ENCODE assay signal across 8 cellular contexts in the genomic region with DNA sequence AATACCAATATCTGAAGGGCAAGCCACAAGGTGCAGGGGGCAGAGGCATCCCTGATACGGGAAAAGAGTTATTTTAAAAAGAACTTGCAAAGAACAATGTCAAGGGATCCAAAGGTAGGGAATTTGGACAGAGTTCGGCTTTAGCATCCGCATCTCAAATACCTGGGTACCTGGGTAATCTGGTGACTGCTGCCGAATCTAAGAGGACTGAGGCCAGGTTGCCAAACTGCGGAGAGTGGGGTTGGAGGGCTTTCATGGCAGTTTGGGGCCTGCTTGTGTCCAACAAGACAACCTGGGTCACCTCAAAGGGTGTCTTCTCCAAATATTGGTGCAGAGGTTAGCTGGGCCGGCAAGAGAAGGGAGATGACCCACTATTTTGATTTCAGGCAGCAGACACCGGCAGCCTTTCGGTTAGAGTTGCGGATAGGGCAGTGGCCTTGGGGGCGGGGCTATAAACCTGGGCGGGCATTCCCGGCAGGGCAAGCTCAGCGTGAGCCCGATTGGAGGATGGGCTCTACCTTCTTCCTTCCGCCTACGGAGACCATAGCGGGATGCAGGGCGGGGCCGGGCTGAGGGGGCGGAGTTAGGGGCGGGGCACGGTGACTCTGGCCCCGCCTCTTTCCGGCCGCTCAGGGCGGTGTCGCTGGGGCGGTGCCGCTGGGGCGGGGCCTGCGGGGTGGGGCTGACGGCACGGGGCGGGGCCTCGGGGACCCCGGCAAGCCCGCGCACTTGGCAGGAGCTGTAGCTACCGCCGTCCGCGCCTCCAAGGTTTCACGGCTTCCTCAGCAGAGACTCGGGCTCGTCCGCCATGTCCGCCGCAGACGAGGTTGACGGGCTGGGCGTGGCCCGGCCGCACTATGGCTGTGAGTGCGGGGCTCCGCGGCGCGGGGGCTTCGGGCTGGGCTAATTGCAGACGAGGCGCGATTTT. TPM values are rescaled to one million over a fixed set of nuclear protein-coding genes. Genes with fewer than 3 reads are reported as not detected.
A peak's percentile ranks its signal among the peaks of the same experiment; 100 is the strongest.
DNase-seq lines count a peak whose midpoint lies in the region; ATAC-seq and TF ChIP-seq lines count a peak whose summit lies in the region.

A gene with protein sequence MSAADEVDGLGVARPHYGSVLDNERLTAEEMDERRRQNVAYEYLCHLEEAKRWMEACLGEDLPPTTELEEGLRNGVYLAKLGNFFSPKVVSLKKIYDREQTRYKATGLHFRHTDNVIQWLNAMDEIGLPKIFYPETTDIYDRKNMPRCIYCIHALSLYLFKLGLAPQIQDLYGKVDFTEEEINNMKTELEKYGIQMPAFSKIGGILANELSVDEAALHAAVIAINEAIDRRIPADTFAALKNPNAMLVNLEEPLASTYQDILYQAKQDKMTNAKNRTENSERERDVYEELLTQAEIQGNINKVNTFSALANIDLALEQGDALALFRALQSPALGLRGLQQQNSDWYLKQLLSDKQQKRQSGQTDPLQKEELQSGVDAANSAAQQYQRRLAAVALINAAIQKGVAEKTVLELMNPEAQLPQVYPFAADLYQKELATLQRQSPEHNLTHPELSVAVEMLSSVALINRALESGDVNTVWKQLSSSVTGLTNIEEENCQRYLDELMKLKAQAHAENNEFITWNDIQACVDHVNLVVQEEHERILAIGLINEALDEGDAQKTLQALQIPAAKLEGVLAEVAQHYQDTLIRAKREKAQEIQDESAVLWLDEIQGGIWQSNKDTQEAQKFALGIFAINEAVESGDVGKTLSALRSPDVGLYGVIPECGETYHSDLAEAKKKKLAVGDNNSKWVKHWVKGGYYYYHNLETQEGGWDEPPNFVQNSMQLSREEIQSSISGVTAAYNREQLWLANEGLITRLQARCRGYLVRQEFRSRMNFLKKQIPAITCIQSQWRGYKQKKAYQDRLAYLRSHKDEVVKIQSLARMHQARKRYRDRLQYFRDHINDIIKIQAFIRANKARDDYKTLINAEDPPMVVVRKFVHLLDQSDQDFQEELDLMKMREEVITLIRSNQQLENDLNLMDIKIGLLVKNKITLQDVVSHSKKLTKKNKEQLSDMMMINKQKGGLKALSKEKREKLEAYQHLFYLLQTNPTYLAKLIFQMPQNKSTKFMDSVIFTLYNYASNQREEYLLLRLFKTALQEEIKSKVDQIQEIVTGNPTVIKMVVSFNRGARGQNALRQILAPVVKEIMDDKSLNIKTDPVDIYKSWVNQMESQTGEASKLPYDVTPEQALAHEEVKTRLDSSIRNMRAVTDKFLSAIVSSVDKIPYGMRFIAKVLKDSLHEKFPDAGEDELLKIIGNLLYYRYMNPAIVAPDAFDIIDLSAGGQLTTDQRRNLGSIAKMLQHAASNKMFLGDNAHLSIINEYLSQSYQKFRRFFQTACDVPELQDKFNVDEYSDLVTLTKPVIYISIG (N-terminal part only) (plus strand): TSS at position 709 of the 928 bp plus-strand sequence. CDS start 100 bp downstream, at position 809.

- DNase-seq in AG04449 (ENCODE audit: low read depth, low spot score) (peak; percentile 65), NCI-H2227 treated with DMSO at 0.1 percent for 48 hours (lab: John Stamatoyannopoulos, UW) (peak; percentile 88), WTC11 (ENCODE audit: low spot score) (peak; percentile 99), cardiac fibroblast (ENCODE audit: low read depth in 2 of 2) (peak; percentile 97 to 98), inferior parietal cortex (ENCODE audit: extremely low spot score) (peak; percentile 90)
- DNase-seq in stimulated activated CD4-positive, alpha-beta T cell treated with anti-CD3 and anti-CD28 coated beads, Interleukin-12 subunit alpha, Interleukin-12 subunit beta, amount 100 ng/mL, for 24 hours (ENCODE audit: low read depth in 2 of 2): peak; percentile 94 to 98

- TF ChIP-seq CTCF in AG04449 (IDR thresholded peaks at IDR 0.05; ENCODE audit: insufficient read depth, low read length, missing control alignments) (no peak), WTC11 (IDR thresholded peaks at IDR 0.05) (no peak), cardiac fibroblast (IDR thresholded peaks at IDR 0.05; ENCODE audit: low read depth, low read length) (no peak)

- POLR2A ChIA-PET in AG04449 (lab: Yijun Ruan, JAX): interaction anchor here (0.6 to 1.8 kb wide), 9 partner anchors 13 to 142 kb away, joined by 3 to 13 read pairs (median 4); no protein-coding TSS in a partner anchor
- POLR2A ChIA-PET in WTC11 (lab: Charles Lee): interaction anchor here (0.6 to 1.6 kb wide), 12 partner anchors 13 to 516 kb away, joined by 3 to 11 read pairs (median 4); a partner anchor contains a TSS

- H3K4me3 Mint-ChIP-seq in WTC11: peak within 1 kb of the TSS; percentile 83

- peaks cover 39% of the 10 kb centered on the region for H3K4me1 Mint-ChIP-seq in WTC11

- CTCF ChIA-PET in AG04449 (lab: Yijun Ruan, JAX) (interaction anchor here (1.2 to 1.9 kb wide), 5 partner anchors 12 to 94 kb away, joined by 4 to 11 read pairs (median 7); a partner anchor contains a TSS), WTC11 (lab: Charles Lee) (interaction anchor here (0.5 to 2.7 kb wide), 18 partner anchors 12 to 1020 kb away, joined by 3 to 27 read pairs (median 4); no protein-coding TSS in a partner anchor)

- peak within 1 kb of the TSS; percentile 89 for H3K27ac Mint-ChIP-seq in WTC11

- ATAC-seq in GM18907 (IDR thresholded peaks at IDR 0.05; ENCODE audit: unreplicated experiment): peak; percentile 93
- ATAC-seq in HG03159 (IDR thresholded peaks at IDR 0.05; ENCODE audit: unreplicated experiment): peak; percentile 95
- peak; percentile 94 for ATAC-seq in WTC11

- no peaks in the 10 kb centered on the region; the same call in 1 of the 2 replicates for H3K9me3 Mint-ChIP-seq in WTC11

- no peaks in the 10 kb centered on the region for H3K27me3 Mint-ChIP-seq in WTC11 (ENCODE audit: low read depth)

- H3K4me3 ChIP-seq in AG04449 (ENCODE audit: low read depth, low read length): peak within 1 kb of the TSS; percentile 86
- H3K4me3 ChIP-seq in cardiac fibroblast (replicated peaks in 1 of 2; ENCODE audit: low read depth in 2 of 2, low read length in 2 of 2): peak within 1 kb of the TSS; percentile 82 to 93

- H3K36me3 Mint-ChIP-seq in WTC11: 0 out of 2 replicates have a peak, but pooled peaks cover 2% of the 10 kb centered on the region

TF ChIP-seq in WTC11, 78 proteins besides CTCF, POLR2A, EP300 and RAD21 (continues in another document):
- TF ChIP-seq ZNF232 (CRISPR knock-in tag; IDR thresholded peaks at IDR 0.05): peak; percentile 67; the same call in 1 of the 2 replicates
- TF ChIP-seq, protein P1, sequence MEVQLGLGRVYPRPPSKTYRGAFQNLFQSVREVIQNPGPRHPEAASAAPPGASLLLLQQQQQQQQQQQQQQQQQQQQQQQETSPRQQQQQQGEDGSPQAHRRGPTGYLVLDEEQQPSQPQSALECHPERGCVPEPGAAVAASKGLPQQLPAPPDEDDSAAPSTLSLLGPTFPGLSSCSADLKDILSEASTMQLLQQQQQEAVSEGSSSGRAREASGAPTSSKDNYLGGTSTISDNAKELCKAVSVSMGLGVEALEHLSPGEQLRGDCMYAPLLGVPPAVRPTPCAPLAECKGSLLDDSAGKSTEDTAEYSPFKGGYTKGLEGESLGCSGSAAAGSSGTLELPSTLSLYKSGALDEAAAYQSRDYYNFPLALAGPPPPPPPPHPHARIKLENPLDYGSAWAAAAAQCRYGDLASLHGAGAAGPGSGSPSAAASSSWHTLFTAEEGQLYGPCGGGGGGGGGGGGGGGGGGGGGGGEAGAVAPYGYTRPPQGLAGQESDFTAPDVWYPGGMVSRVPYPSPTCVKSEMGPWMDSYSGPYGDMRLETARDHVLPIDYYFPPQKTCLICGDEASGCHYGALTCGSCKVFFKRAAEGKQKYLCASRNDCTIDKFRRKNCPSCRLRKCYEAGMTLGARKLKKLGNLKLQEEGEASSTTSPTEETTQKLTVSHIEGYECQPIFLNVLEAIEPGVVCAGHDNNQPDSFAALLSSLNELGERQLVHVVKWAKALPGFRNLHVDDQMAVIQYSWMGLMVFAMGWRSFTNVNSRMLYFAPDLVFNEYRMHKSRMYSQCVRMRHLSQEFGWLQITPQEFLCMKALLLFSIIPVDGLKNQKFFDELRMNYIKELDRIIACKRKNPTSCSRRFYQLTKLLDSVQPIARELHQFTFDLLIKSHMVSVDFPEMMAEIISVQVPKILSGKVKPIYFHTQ (CRISPR knock-in tag; IDR thresholded peaks at IDR 0.05): no peak
- peak; percentile 26; the same call in 1 of the 2 replicates for TF ChIP-seq ETV6 (CRISPR knock-in tag; IDR thresholded peaks at IDR 0.05)
- peak; percentile 37; the same call in 1 of the 2 replicates for TF ChIP-seq ESRRA (CRISPR knock-in tag; IDR thresholded peaks at IDR 0.05; ENCODE audit: borderline replicate concordance)
- TF ChIP-seq SP1 (CRISPR knock-in tag; conservative IDR thresholded peaks at IDR 0.05): peak; percentile 73
- TF ChIP-seq, protein P2, sequence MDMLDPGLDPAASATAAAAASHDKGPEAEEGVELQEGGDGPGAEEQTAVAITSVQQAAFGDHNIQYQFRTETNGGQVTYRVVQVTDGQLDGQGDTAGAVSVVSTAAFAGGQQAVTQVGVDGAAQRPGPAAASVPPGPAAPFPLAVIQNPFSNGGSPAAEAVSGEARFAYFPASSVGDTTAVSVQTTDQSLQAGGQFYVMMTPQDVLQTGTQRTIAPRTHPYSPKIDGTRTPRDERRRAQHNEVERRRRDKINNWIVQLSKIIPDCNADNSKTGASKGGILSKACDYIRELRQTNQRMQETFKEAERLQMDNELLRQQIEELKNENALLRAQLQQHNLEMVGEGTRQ (CRISPR knock-in tag; IDR thresholded peaks at IDR 0.05): no peak

RNA-seq across cellular contexts. Expression of the gene that starts here (rescaled TPM):
- total RNA-seq in WTC11 (2021): 83.0 to 106 TPM (median 86.8 TPM) in 3 replicates

Comparison
In these comparisons a context has a peak if more than half of its experiments do, and no peak if none do; other contexts are left out.
1. Peak in every context shown above with its lines: DNase-seq, ATAC-seq and H3K4me3 ChIP-seq.